In the genomic region with DNA sequence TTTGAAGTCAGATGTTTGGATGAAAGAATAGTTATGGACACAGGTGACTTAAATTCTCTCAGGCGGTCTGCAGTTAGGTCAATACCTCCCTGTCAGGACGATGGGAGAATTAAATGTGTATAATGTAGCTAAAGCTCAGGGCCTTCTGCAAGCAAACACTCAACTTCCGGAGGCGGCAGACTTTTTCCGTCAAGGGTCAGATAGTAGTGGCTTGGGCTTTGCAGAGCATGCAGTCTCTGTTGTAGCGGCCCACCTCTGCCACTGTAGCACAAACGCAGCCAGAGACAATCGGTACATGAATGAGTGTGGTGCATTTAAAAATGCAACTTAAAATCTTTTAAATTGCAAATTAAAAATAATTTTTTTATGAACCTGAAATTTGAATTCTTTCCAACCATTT, we compare ENCODE assay signal across 15 cellular contexts. TPM values are rescaled to one million over a fixed set of nuclear protein-coding genes. Genes with fewer than 3 reads are reported as not detected.
DNase-seq lines count a peak whose midpoint lies in the region; FAIRE-seq and TF ChIP-seq lines count a peak whose summit lies in the region.
"Had no signal": no experiment of that assay in that cellular context is flagged by ENCODE, and none has a peak within 500 bp of the region (broad histone marks: within the 10 kb centered on the region; RNA-seq: fewer than 3 reads in every experiment).

No MANE protein-coding gene starts in this region.

- H3K4me3 ChIP-seq in H7 (ENCODE audit: insufficient read depth, low read depth, low read length) = no peak overlapping the region
- H3K4me3 ChIP-seq: esophagus squamous epithelium, smooth muscle cell had no signal

- DNase-seq in activated effector memory CD4-positive, alpha-beta T cell treated with anti-CD3 and anti-CD28 coated beads, Interleukin-2, amount 50 U/mL, for 16 hours = peak; percentile 67
- DNase-seq in activated effector memory CD4-positive, alpha-beta T cell treated with Interleukin-2 at 50 U/mL for 16 hours = no peak
- DNase-seq in NCI-H748 (lab: John Stamatoyannopoulos, UW; ENCODE audit: unreplicated experiment) = peak; percentile 77
- DNase-seq in neural crest cell (ENCODE audit: low read depth, low spot score) = no peak
- DNase-seq in H7 = no peak
- DNase-seq in pons (ENCODE audit: low spot score) = no peak
- DNase-seq in urothelium cell line (ENCODE audit: low spot score) = no peak
- DNase-seq: esophagus squamous epithelium, hypothalamus, IMR-90, NCI-H1048, SW 1271 had no signal

- H3K36me3 Mint-ChIP-seq in activated naive CD8-positive, alpha-beta T cell = peaks cover 4% of the 10 kb centered on the region
- no peaks in the 10 kb centered on the region for H3K36me3 Mint-ChIP-seq in neural crest cell (ENCODE audit: low read depth)

- H3K36me3 ChIP-seq in H7 (replicated peaks; ENCODE audit: control insufficient read depth, insufficient read depth, low read length) = no peaks in the 10 kb centered on the region
- H3K36me3 ChIP-seq: esophagus squamous epithelium had no signal

- TF ChIP-seq CTCF in neural crest cell (conservative IDR thresholded peaks at IDR 0.05) = no peak

- peak overlapping the region; percentile 64 for H3K27ac Mint-ChIP-seq in activated naive CD8-positive, alpha-beta T cell
- peak overlapping the region; percentile 61 for H3K27ac Mint-ChIP-seq in neural crest cell (ENCODE audit: unreplicated experiment)

- H3K4me3 Mint-ChIP-seq in activated naive CD8-positive, alpha-beta T cell = peak overlapping the region; percentile 22
- no peak overlapping the region for H3K4me3 Mint-ChIP-seq in neural crest cell

- no peaks in the 10 kb centered on the region for H3K27me3 Mint-ChIP-seq in activated naive CD8-positive, alpha-beta T cell
- H3K27me3 Mint-ChIP-seq in neural crest cell (ENCODE audit: low read depth) = no peaks in the 10 kb centered on the region

- FAIRE-seq in urothelium cell line (lab: Jason Lieb, UNC) = no peak
- FAIRE-seq: H1 had no signal

- H3K4me1 Mint-ChIP-seq in activated naive CD8-positive, alpha-beta T cell (ENCODE audit: low read depth) = peaks cover 46% of the 10 kb centered on the region
- no peaks in the 10 kb centered on the region for H3K4me1 Mint-ChIP-seq in neural crest cell

- H3K27me3 ChIP-seq in H7 (ENCODE audit: control insufficient read depth, insufficient read depth, low read length) = no peaks in the 10 kb centered on the region
- H3K27me3 ChIP-seq: esophagus squamous epithelium had no signal

- no peaks in the 10 kb centered on the region for H3K9me3 Mint-ChIP-seq in activated naive CD8-positive, alpha-beta T cell (ENCODE audit: low read depth)
- H3K9me3 Mint-ChIP-seq in neural crest cell = no peaks in the 10 kb centered on the region

RNA-seq across cellular contexts. Expression of gene CMTM8, which starts 47.4 kb away (rescaled TPM):
- 4.4 TPM in 2 replicates for total RNA-seq in neural crest cell
- total RNA-seq in H7 (2014; rRNA removed; shearing (Covaris generic)) = 1.7 and 4.2 TPM in 2 replicates
- total RNA-seq: IMR-90 had no signal

Comparison
In these comparisons a context has a peak if more than half of its experiments do, and no peak if none do; other contexts are left out.
1. DNase-seq: peak in activated effector memory CD4-positive, alpha-beta T cell treated with anti-CD3 and anti-CD28 coated beads, Interleukin-2, amount 50 U/mL, for 16 hours (single experiment) and NCI-H748 (single experiment); none in activated effector memory CD4-positive, alpha-beta T cell treated with Interleukin-2 at 50 U/mL for 16 hours (single experiment), neural crest cell (single experiment), H7 (single experiment), pons (single experiment) and urothelium cell line (single experiment).